1 cellular context compared by ENCODE assay signal in the genomic region with DNA sequence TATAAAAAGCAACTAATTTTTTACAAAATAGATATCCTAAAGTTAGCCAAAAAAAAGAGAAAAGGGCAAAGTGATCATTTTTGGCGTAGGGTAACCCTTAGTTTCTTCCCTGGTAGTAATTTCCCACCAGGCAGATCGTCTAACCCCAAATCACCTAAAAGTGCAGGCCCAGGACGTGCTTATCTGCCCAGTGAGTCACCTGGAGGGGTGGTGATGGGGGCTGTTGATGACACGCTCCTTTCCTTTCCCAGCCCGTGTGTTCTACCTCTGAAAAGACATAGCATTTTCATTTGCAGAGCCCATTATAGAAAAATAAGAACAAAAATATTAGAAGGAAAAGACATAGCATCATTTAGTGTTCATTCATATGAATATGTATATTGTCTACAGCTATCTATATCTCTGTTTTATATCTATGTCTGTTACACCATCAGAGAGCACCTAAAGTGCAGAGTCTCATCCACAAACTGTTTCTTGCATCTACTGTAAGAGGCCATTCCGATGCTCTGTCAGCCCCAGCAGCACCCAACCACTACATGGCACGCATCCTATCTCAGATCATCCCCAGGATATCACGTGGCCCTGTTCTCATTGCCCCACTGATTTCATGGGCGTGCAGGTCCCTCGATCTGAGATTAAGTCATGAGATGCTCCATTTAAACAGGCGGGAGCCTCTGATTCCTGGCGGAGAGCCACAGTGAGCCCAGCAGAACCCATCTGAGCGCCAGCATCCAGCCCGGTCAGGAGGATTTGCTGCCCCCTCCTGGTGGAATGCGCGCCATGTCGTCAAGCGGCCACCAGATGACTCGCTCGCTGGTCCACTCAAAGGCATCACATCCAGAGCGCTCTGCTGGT.
TF ChIP-seq lines count a peak whose summit lies in the region.

No MANE protein-coding gene starts in this region.

TF ChIP-seq in GM12878, 131 proteins besides CTCF, POLR2A, EP300 and RAD21:
- TF ChIP-seq CBFB (IDR thresholded peaks at IDR 0.05; ENCODE audit: low read depth) (no peak), YY1 (IDR thresholded peaks at IDR 0.05; ENCODE audit: low read depth, low read length) (peak; percentile 78), EZH2 (IDR thresholded peaks at IDR 0.05; ENCODE audit: borderline replicate concordance, control insufficient read depth, low read depth, low read length) (no peak), POU2F2 (IDR thresholded peaks at IDR 0.05; ENCODE audit: borderline replicate concordance, low read depth, low read length) (peak; percentile 50; the same call in 1 of the 3 replicates), CREM (IDR thresholded peaks at IDR 0.05; ENCODE audit: low read depth) (peak; percentile 57; the same call in 1 of the 2 replicates), SMC3 (IDR thresholded peaks at IDR 0.05; ENCODE audit: borderline replicate concordance, low read length) (peak; percentile 94), KDM1A (IDR thresholded peaks at IDR 0.05; ENCODE audit: borderline replicate concordance) (no peak), JUNB (IDR thresholded peaks at IDR 0.05) (no peak), SMARCA5 (IDR thresholded peaks at IDR 0.05) (peak; percentile 78; the same call in 1 of the 2 replicates), MTA3 (IDR thresholded peaks at IDR 0.05; ENCODE audit: borderline replicate concordance, low read length) (no peak), MYB (IDR thresholded peaks at IDR 0.05; ENCODE audit: borderline replicate concordance, low read depth, low read length) (no peak), WRNIP1 (IDR thresholded peaks at IDR 0.05; ENCODE audit: borderline replicate concordance, low read depth, low read length) (no peak), CHD1 (IDR thresholded peaks at IDR 0.05; ENCODE audit: low read depth, low read length) (no peak), ZZZ3 (IDR thresholded peaks at IDR 0.05; ENCODE audit: control insufficient read depth, insufficient read length, low read depth) (no peak), POLR2AphosphoS2 (IDR thresholded peaks at IDR 0.05; ENCODE audit: low read depth, low read length) (no peak), ZNF384 (IDR thresholded peaks at IDR 0.05; ENCODE audit: borderline replicate concordance, low read depth, low read length) (no peak), ZSCAN29 (IDR thresholded peaks at IDR 0.05) (no peak; the same call in 1 of the 2 replicates), EGR1 (IDR thresholded peaks at IDR 0.05; ENCODE audit: borderline replicate concordance in 1 of 2, low read depth in 2 of 2, low read length in 2 of 2) (peak in 1 of 2 experiments; percentile 1; a peak in 1 of 3 replicates), NBN (IDR thresholded peaks at IDR 0.05) (0 out of 2 replicates have a peak, but pooled peaks have one; percentile 46), CREB1 (IDR thresholded peaks at IDR 0.05; ENCODE audit: low read depth) (peak; percentile 45), SPI1 (IDR thresholded peaks at IDR 0.05; ENCODE audit: borderline replicate concordance, insufficient read depth, low read depth, low read length) (no peak), GATAD2B (conservative IDR thresholded peaks at IDR 0.05; ENCODE audit: low read depth) (0 out of 2 replicates have a peak, but pooled peaks have one; percentile 38), PAX5 (IDR thresholded peaks at IDR 0.05; ENCODE audit: borderline replicate concordance, low read depth, low read length) (peak; percentile 8; the same call in 1 of the 2 replicates)
- TF ChIP-seq, protein P1, sequence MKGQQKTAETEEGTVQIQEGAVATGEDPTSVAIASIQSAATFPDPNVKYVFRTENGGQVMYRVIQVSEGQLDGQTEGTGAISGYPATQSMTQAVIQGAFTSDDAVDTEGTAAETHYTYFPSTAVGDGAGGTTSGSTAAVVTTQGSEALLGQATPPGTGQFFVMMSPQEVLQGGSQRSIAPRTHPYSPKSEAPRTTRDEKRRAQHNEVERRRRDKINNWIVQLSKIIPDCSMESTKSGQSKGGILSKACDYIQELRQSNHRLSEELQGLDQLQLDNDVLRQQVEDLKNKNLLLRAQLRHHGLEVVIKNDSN (IDR thresholded peaks at IDR 0.05; ENCODE audit: borderline replicate concordance, extremely low read length, insufficient read depth, low read depth, low read length), result peak; percentile 24
- TF ChIP-seq, protein P2, sequence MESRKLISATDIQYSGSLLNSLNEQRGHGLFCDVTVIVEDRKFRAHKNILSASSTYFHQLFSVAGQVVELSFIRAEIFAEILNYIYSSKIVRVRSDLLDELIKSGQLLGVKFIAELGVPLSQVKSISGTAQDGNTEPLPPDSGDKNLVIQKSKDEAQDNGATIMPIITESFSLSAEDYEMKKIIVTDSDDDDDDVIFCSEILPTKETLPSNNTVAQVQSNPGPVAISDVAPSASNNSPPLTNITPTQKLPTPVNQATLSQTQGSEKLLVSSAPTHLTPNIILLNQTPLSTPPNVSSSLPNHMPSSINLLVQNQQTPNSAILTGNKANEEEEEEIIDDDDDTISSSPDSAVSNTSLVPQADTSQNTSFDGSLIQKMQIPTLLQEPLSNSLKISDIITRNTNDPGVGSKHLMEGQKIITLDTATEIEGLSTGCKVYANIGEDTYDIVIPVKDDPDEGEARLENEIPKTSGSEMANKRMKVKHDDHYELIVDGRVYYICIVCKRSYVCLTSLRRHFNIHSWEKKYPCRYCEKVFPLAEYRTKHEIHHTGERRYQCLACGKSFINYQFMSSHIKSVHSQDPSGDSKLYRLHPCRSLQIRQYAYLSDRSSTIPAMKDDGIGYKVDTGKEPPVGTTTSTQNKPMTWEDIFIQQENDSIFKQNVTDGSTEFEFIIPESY (IDR thresholded peaks at IDR 0.05), result peak; percentile 78; the same call in 1 of the 2 replicates
- TF ChIP-seq, protein P3, sequence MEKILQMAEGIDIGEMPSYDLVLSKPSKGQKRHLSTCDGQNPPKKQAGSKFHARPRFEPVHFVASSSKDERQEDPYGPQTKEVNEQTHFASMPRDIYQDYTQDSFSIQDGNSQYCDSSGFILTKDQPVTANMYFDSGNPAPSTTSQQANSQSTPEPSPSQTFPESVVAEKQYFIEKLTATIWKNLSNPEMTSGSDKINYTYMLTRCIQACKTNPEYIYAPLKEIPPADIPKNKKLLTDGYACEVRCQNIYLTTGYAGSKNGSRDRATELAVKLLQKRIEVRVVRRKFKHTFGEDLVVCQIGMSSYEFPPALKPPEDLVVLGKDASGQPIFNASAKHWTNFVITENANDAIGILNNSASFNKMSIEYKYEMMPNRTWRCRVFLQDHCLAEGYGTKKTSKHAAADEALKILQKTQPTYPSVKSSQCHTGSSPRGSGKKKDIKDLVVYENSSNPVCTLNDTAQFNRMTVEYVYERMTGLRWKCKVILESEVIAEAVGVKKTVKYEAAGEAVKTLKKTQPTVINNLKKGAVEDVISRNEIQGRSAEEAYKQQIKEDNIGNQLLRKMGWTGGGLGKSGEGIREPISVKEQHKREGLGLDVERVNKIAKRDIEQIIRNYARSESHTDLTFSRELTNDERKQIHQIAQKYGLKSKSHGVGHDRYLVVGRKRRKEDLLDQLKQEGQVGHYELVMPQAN (conservative IDR thresholded peaks at IDR 0.05), result no peak
- TF ChIP-seq, protein P4, sequence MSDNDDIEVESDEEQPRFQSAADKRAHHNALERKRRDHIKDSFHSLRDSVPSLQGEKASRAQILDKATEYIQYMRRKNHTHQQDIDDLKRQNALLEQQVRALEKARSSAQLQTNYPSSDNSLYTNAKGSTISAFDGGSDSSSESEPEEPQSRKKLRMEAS (IDR thresholded peaks at IDR 0.05; ENCODE audit: low read depth, low read length), result no peak
- TF ChIP-seq, protein P5, sequence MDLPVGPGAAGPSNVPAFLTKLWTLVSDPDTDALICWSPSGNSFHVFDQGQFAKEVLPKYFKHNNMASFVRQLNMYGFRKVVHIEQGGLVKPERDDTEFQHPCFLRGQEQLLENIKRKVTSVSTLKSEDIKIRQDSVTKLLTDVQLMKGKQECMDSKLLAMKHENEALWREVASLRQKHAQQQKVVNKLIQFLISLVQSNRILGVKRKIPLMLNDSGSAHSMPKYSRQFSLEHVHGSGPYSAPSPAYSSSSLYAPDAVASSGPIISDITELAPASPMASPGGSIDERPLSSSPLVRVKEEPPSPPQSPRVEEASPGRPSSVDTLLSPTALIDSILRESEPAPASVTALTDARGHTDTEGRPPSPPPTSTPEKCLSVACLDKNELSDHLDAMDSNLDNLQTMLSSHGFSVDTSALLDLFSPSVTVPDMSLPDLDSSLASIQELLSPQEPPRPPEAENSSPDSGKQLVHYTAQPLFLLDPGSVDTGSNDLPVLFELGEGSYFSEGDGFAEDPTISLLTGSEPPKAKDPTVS (IDR thresholded peaks at IDR 0.05; ENCODE audit: low read depth, low read length), result no peak
- TF ChIP-seq, protein P6, sequence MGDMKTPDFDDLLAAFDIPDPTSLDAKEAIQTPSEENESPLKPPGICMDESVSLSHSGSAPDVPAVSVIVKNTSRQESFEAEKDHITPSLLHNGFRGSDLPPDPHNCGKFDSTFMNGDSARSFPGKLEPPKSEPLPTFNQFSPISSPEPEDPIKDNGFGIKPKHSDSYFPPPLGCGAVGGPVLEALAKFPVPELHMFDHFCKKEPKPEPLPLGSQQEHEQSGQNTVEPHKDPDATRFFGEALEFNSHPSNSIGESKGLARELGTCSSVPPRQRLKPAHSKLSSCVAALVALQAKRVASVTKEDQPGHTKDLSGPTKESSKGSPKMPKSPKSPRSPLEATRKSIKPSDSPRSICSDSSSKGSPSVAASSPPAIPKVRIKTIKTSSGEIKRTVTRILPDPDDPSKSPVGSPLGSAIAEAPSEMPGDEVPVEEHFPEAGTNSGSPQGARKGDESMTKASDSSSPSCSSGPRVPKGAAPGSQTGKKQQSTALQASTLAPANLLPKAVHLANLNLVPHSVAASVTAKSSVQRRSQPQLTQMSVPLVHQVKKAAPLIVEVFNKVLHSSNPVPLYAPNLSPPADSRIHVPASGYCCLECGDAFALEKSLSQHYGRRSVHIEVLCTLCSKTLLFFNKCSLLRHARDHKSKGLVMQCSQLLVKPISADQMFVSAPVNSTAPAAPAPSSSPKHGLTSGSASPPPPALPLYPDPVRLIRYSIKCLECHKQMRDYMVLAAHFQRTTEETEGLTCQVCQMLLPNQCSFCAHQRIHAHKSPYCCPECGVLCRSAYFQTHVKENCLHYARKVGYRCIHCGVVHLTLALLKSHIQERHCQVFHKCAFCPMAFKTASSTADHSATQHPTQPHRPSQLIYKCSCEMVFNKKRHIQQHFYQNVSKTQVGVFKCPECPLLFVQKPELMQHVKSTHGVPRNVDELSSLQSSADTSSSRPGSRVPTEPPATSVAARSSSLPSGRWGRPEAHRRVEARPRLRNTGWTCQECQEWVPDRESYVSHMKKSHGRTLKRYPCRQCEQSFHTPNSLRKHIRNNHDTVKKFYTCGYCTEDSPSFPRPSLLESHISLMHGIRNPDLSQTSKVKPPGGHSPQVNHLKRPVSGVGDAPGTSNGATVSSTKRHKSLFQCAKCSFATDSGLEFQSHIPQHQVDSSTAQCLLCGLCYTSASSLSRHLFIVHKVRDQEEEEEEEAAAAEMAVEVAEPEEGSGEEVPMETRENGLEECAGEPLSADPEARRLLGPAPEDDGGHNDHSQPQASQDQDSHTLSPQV (IDR thresholded peaks at IDR 0.05), result 0 out of 2 replicates have a peak, but pooled peaks have one; percentile 47
- TF ChIP-seq, protein P7, sequence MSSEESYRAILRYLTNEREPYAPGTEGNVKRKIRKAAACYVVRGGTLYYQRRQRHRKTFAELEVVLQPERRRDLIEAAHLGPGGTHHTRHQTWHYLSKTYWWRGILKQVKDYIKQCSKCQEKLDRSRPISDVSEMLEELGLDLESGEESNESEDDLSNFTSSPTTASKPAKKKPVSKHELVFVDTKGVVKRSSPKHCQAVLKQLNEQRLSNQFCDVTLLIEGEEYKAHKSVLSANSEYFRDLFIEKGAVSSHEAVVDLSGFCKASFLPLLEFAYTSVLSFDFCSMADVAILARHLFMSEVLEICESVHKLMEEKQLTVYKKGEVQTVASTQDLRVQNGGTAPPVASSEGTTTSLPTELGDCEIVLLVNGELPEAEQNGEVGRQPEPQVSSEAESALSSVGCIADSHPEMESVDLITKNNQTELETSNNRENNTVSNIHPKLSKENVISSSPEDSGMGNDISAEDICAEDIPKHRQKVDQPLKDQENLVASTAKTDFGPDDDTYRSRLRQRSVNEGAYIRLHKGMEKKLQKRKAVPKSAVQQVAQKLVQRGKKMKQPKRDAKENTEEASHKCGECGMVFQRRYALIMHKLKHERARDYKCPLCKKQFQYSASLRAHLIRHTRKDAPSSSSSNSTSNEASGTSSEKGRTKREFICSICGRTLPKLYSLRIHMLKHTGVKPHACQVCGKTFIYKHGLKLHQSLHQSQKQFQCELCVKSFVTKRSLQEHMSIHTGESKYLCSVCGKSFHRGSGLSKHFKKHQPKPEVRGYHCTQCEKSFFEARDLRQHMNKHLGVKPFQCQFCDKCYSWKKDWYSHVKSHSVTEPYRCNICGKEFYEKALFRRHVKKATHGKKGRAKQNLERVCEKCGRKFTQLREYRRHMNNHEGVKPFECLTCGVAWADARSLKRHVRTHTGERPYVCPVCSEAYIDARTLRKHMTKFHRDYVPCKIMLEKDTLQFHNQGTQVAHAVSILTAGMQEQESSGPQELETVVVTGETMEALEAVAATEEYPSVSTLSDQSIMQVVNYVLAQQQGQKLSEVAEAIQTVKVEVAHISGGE (CRISPR knock-in tag; IDR thresholded peaks at IDR 0.05), result no peak
